ENCODE assay signal across 26 cellular contexts in the genomic region with DNA sequence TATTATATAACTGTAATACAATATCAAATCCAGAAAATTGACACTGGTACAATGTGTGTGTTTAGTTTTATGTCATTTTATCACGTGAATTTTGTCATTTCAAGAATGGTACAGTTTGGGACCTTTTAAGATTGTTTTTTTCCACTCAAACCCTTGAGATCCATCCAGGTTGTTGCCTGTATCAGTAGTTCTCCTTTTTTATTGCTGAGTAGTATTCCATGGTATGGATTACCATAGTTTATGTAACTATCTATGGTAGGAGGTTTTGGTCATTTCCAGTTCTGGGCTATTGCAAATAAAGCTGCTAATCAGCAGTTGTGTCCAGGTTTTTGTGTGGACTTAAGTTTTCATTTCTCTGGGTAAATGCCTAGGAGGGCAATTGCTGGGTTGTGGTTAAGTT. TPM values are rescaled to one million over a fixed set of nuclear protein-coding genes. Genes with fewer than 3 reads are reported as not detected.
DNase-seq lines count a peak whose midpoint lies in the region; ATAC-seq, FAIRE-seq and TF ChIP-seq lines count a peak whose summit lies in the region.
"Had no signal": no experiment of that assay in that cellular context is flagged by ENCODE, and none has a peak within 500 bp of the region (broad histone marks: within the 10 kb centered on the region; RNA-seq: fewer than 3 reads in every experiment).

No MANE protein-coding gene starts in this region.

- peaks cover 24 to 54% of the 10 kb centered on the region in 2 donors for H3K36me3 Mint-ChIP-seq in activated T-cell treated with anti-CD3 and anti-CD28 coated beads, Interleukin-2, amount 50 U/mL, for 72 hours (ENCODE audit: insufficient read depth in 2 of 2)
- peaks cover 53% of the 10 kb centered on the region for H3K36me3 Mint-ChIP-seq in natural killer cell treated with Interleukin-12 subunit alpha and Interleukin-12 subunit beta and Interleukin-15 and Interleukin-18, amount 100 ng/mL, for 72 hours

- H3K36me3 ChIP-seq in K562 (ENCODE audit: control insufficient read depth, insufficient read depth, low read length) = peaks cover 76% of the 10 kb centered on the region
- H3K36me3 ChIP-seq in tibial nerve = peaks cover 0 to 27% (median 0%) of the 10 kb centered on the region in 3 donors

- no peaks in the 10 kb centered on the region for H3K9me3 Mint-ChIP-seq in activated T-cell treated with anti-CD3 and anti-CD28 coated beads, Interleukin-2, amount 50 U/mL, for 72 hours
- H3K9me3 Mint-ChIP-seq in natural killer cell treated with Interleukin-12 subunit alpha and Interleukin-12 subunit beta and Interleukin-15 and Interleukin-18, amount 100 ng/mL, for 72 hours = no peaks in the 10 kb centered on the region
- H3K9me3 Mint-ChIP-seq: CD4-positive, alpha-beta T cell; CD8-positive, alpha-beta memory T cell; GM23338; H9; HFFc6 had no signal

- POLR2A ChIA-PET in K562 (lab: Yijun Ruan, JAX) = interaction anchor here (0.8 to 1.2 kb wide), 2 partner anchors 8 to 12 kb away, joined by 3 to 4 read pairs; no protein-coding TSS in a partner anchor

- no peaks in the 10 kb centered on the region for H3K27me3 Mint-ChIP-seq in activated T-cell treated with anti-CD3 and anti-CD28 coated beads, Interleukin-2, amount 50 U/mL, for 72 hours (ENCODE audit: low read depth)
- no peaks in the 10 kb centered on the region for H3K27me3 Mint-ChIP-seq in natural killer cell treated with Interleukin-12 subunit alpha and Interleukin-12 subunit beta and Interleukin-15 and Interleukin-18, amount 100 ng/mL, for 72 hours
- H3K27me3 Mint-ChIP-seq: CD4-positive, alpha-beta T cell; CD8-positive, alpha-beta memory T cell had no signal

- H3K79me2 ChIP-seq in K562 (ENCODE audit: control insufficient read depth, insufficient read depth, low read length) = peaks cover 46% of the 10 kb centered on the region

- TF ChIP-seq POLR2A in K562 (conservative IDR thresholded peaks at IDR 0.05) (no peak), tibial nerve (IDR thresholded peaks at IDR 0.05) (no peak)

- H3K4me3 ChIP-seq in K562 (no peak overlapping the region), tibial nerve (no peak overlapping the region)
- H3K4me3 ChIP-seq: A549; BLaER1 treated with 17β-estradiol and CSF1 and Interleukin-3, amounts not matched to agents 10 nM and 100 nM; GM23338 had no signal

- no peaks in the 10 kb centered on the region for H3K27me3 ChIP-seq in K562 (ENCODE audit: control insufficient read depth in 2 of 2, insufficient read depth in 2 of 2, low read length in 2 of 2)
- no peaks in the 10 kb centered on the region for H3K27me3 ChIP-seq in tibial nerve
- H3K27me3 ChIP-seq: BE2C; BLaER1 treated with 17β-estradiol and CSF1 and Interleukin-3, amounts not matched to agents 10 nM and 100 nM had no signal

- TF ChIP-seq RAD21 in K562 (CRISPR knock-in tag; conservative IDR thresholded peaks at IDR 0.05 in 1 of 2, IDR thresholded peaks at IDR 0.05 in 1 of 2) = no peak

- H3K4me2 ChIP-seq in K562 (ENCODE audit: insufficient read depth, low read length) = no peak overlapping the region
- H3K4me2 ChIP-seq: A549; BLaER1 treated with 17β-estradiol and CSF1 and Interleukin-3, amounts not matched to agents 10 nM and 100 nM; GM23338 had no signal

- intact Hi-C loops in K562 (cut with micrococcal nuclease) = no loop called here

- H3K4me1 ChIP-seq in K562 (replicated peaks in 1 of 2; ENCODE audit: control insufficient read depth in 2 of 2, insufficient read depth in 2 of 2, low read length in 2 of 2) (no peaks in the 10 kb centered on the region), tibial nerve (no peaks in the 10 kb centered on the region)
- H3K4me1 ChIP-seq: A549; BE2C; BLaER1 treated with 17β-estradiol and CSF1 and Interleukin-3, amounts not matched to agents 10 nM and 100 nM had no signal

- H3K9me3 ChIP-seq in K562 (replicated peaks; ENCODE audit: control insufficient read depth, insufficient read depth, low read depth, low read length) (no peaks in the 10 kb centered on the region), tibial nerve (no peaks in the 10 kb centered on the region)
- H3K9me3 ChIP-seq: A549, BE2C had no signal

- no peak for ATAC-seq in activated T-cell treated with anti-CD3 and anti-CD28 coated beads, Interleukin-2, amount 50 U/mL, for 72 hours (replicated peaks in 1 of 2)
- ATAC-seq in K562 (no peak), HG02885 (IDR thresholded peaks at IDR 0.05; ENCODE audit: poor library complexity, unreplicated experiment) (no peak)
- no peak for ATAC-seq in natural killer cell treated with Interleukin-12 subunit alpha and Interleukin-12 subunit beta and Interleukin-15 and Interleukin-18, amount 100 ng/mL, for 72 hours
- ATAC-seq: A549, GM23338, HCT116 had no signal

- no peak for DNase-seq in activated T-cell treated with anti-CD3 and anti-CD28 coated beads, Interleukin-2, amount 50 U/mL, for 72 hours
- no peak for DNase-seq in activated T-cell treated with anti-CD3 and anti-CD28 coated beads for 4 hours
- no peak for DNase-seq in K562 (ENCODE audit: extremely low read depth in 1 of 4, low spot score in 3 of 4)
- no peak for DNase-seq in natural killer cell treated with Interleukin-12 subunit alpha and Interleukin-12 subunit beta and Interleukin-15 and Interleukin-18, amount 100 ng/mL, for 72 hours (ENCODE audit: low spot score)
- DNase-seq in tibial nerve (ENCODE audit: low spot score in 2 of 2) = no peak
- DNase-seq: 8988T; ACHN; AML-193; BE2C; CD4-positive, alpha-beta T cell; CD8-positive, alpha-beta memory T cell; DMS 273 treated with DMSO at 0.1 percent for 48 hours; DMS79; EL; GDM1; H9; HFFc6 had no signal

- H3K27ac ChIP-seq in K562 (ENCODE audit: extremely low read depth, low read depth, low read length) (no peak overlapping the region), tibial nerve (no peak overlapping the region)
- H3K27ac ChIP-seq: A549; BLaER1 treated with 17β-estradiol and CSF1 and Interleukin-3, amounts not matched to agents 10 nM and 100 nM had no signal

- 46% methylated on average over 1 of the region's 1 CpG for WGBS in K562 (ENCODE audit: insufficient coverage, low coverage, missing lambda C conversion rate)
- 96 to 97% methylated on average over 1 of the region's 1 CpG for WGBS in tibial nerve, 2 donors

- H2AFZ ChIP-seq in K562 (ENCODE audit: low read depth, low read length) = no peak overlapping the region
- H2AFZ ChIP-seq: GM23338 had no signal

- TF ChIP-seq CTCF in K562 (IDR thresholded peaks at IDR 0.05 in 2 of 3, conservative IDR thresholded peaks at IDR 0.05 in 1 of 3; ENCODE audit: insufficient read depth in 2 of 3, low read depth in 1 of 3, low read length in 3 of 3) (no peak), tibial nerve (IDR thresholded peaks at IDR 0.05) (no peak)

- in situ Hi-C loops in K562 (cut with MboI) = no loop called here

- H3K4me1 Mint-ChIP-seq in activated T-cell treated with anti-CD3 and anti-CD28 coated beads, Interleukin-2, amount 50 U/mL, for 72 hours (ENCODE audit: low read depth) = peaks cover 60% of the 10 kb centered on the region
- H3K4me1 Mint-ChIP-seq in natural killer cell treated with Interleukin-12 subunit alpha and Interleukin-12 subunit beta and Interleukin-15 and Interleukin-18, amount 100 ng/mL, for 72 hours (ENCODE audit: low read depth in 2 of 2) = peaks cover 44 to 52% of the 10 kb centered on the region in 2 donors

- no peaks in the 10 kb centered on the region for H3K9me1 ChIP-seq in K562 (ENCODE audit: control insufficient read depth, insufficient read depth, low read length)

- CTCF ChIA-PET in K562 (lab: Yijun Ruan, JAX; ENCODE audit: low intra/inter-chr PET ratio) = no interaction called here

- BruUV-seq in K562 (replicated peaks; lab: Mats Ljungman, UMichigan) = no TSS peak

- TF ChIP-seq EP300 in K562 (IDR thresholded peaks at IDR 0.05; ENCODE audit: low read length) = no peak
- no peak for TF ChIP-seq EP300 in tibial nerve (IDR thresholded peaks at IDR 0.05)

- peak overlapping the region; percentile 70 for H3K27ac Mint-ChIP-seq in activated T-cell treated with anti-CD3 and anti-CD28 coated beads, Interleukin-2, amount 50 U/mL, for 72 hours
- H3K27ac Mint-ChIP-seq in natural killer cell treated with Interleukin-12 subunit alpha and Interleukin-12 subunit beta and Interleukin-15 and Interleukin-18, amount 100 ng/mL, for 72 hours = peak overlapping the region; percentile 17 to 66
- H3K27ac Mint-ChIP-seq: CD14-positive monocyte; CD4-positive, alpha-beta T cell; GM23338; H9; HFFc6 had no signal

- no peaks in the 10 kb centered on the region for H4K20me1 ChIP-seq in K562 (replicated peaks; ENCODE audit: control insufficient read depth, insufficient read depth, low read length)

- no peak overlapping the region for H3K9ac ChIP-seq in K562 (ENCODE audit: insufficient read depth in 1 of 2, low read depth in 2 of 2, low read length in 2 of 2)
- H3K9ac ChIP-seq: BLaER1 treated with 17β-estradiol and CSF1 and Interleukin-3, amounts not matched to agents 10 nM and 100 nM had no signal

- H3K4me3 Mint-ChIP-seq in activated T-cell treated with anti-CD3 and anti-CD28 coated beads, Interleukin-2, amount 50 U/mL, for 72 hours = no peak overlapping the region
- no peak overlapping the region for H3K4me3 Mint-ChIP-seq in natural killer cell treated with Interleukin-12 subunit alpha and Interleukin-12 subunit beta and Interleukin-15 and Interleukin-18, amount 100 ng/mL, for 72 hours
- H3K4me3 Mint-ChIP-seq: CD14-positive monocyte; CD4-positive, alpha-beta T cell; CD8-positive, alpha-beta memory T cell; GM23338; H9; HFFc6 had no signal

- no peak for FAIRE-seq in K562 (lab: Jason Lieb, UNC)
- FAIRE-seq: A549, D721Med, GM12891, GM18507 had no signal

RNA-seq across cellular contexts. Expression of gene EED, which starts 25.1 kb away (rescaled TPM):
- total RNA-seq in activated T-cell treated with anti-CD3 and anti-CD28 coated beads, Interleukin-2, amount 50 U/mL, for 72 hours = 10 to 100 TPM; 57.2 to 73.2 TPM
- total RNA-seq in K562 (2011; cell fraction: chromatin; rRNA removed; ENCODE audit: low replicate concordance) = 50.8 and 171 TPM in 2 replicates
- total RNA-seq in K562 (2011; cell fraction: nucleolus; rRNA removed) = 21.7 and 26.6 TPM in 2 replicates
- 72.6 and 106 TPM in 2 replicates for total RNA-seq in K562 (2011; cell fraction: nucleoplasm; rRNA removed)
- total RNA-seq in K562 (2014; rRNA removed) (33.0 and 34.4 TPM in 2 replicates), K562 (2014; rRNA removed; fragmentation: Illumina TruSeq; extraction: Trizol) (57.1 and 62.6 TPM in 2 replicates), K562 (2015; rRNA removed; fragmentation: Illumina TruSeq; extraction: Trizol) (51.5 and 55.1 TPM in 2 replicates), K562 (2021) (47.4 and 47.8 TPM in 2 replicates), tibial nerve (10 to 100 TPM; 13.3 to 18.4 (median 16.7) TPM)
- polyA plus RNA-seq in K562 (2011; rRNA removed) (61.6 and 99.5 TPM in 2 replicates), K562 (2014; fragmentation: Illumina TruSeq; extraction: Trizol) (41.9 and 43.1 TPM in 2 replicates), K562 (2014; fragmentation: Nextera tagmentation; extraction: Ambion mirVana) (100 to 1,000 TPM; 108 to 110 TPM), K562 (2014; rRNA removed) (47.3 and 48.0 TPM in 2 replicates)
- 16.1 and 24.9 TPM in 2 replicates for polyA plus RNA-seq in K562 (2011; cell fraction: cytosol; rRNA removed)
- polyA plus RNA-seq in K562 (2011; cell fraction: nucleus; rRNA removed) = 39.1 and 51.7 TPM in 2 replicates
- polyA plus RNA-seq in K562 (2012) = 32.5 and 74.9 TPM in 2 replicates
- polyA minus RNA-seq in K562 (2011; rRNA and poly(A)+ RNA removed) = 67.8 and 85.7 TPM in 2 replicates
- polyA minus RNA-seq in K562 (2011; cell fraction: cytosol; rRNA and poly(A)+ RNA removed) = 20.5 and 31.8 TPM in 2 replicates
- polyA minus RNA-seq in K562 (2011; cell fraction: nucleus; rRNA and poly(A)+ RNA removed) = 45.6 and 53.3 TPM in 2 replicates
- 100 to 1,000 TPM in 1 of 2 donors, 10 to 100 TPM in 1; 89.3 to 143 TPM for total RNA-seq in natural killer cell treated with Interleukin-12 subunit alpha and Interleukin-12 subunit beta and Interleukin-15 and Interleukin-18, amount 100 ng/mL, for 72 hours

RNA-seq across cellular contexts. Expression of gene HIKESHI, which starts 32.4 kb away (rescaled TPM):
- total RNA-seq in activated T-cell treated with anti-CD3 and anti-CD28 coated beads, Interleukin-2, amount 50 U/mL, for 72 hours = 10 to 100 TPM; 63.8 to 64.0 TPM
- 35.6 and 59.4 TPM in 2 replicates for total RNA-seq in K562 (2011; cell fraction: chromatin; rRNA removed; ENCODE audit: low replicate concordance)
- total RNA-seq in K562 (2011; cell fraction: nucleolus; rRNA removed) = 24.7 and 28.0 TPM in 2 replicates
- total RNA-seq in K562 (2011; cell fraction: nucleoplasm; rRNA removed) = 38.5 and 43.4 TPM in 2 replicates
- total RNA-seq in K562 (2014; rRNA removed) = 33.2 and 41.6 TPM in 2 replicates
- total RNA-seq in K562 (2014; rRNA removed; fragmentation: Illumina TruSeq; extraction: Trizol) = 56.9 and 62.7 TPM in 2 replicates
- 50.6 and 58.5 TPM in 2 replicates for total RNA-seq in K562 (2015; rRNA removed; fragmentation: Illumina TruSeq; extraction: Trizol)
- 44.5 and 50.3 TPM in 2 replicates for total RNA-seq in K562 (2021)
- 151 and 179 TPM in 2 replicates for polyA plus RNA-seq in K562 (2011; rRNA removed)
- polyA plus RNA-seq in K562 (2011; cell fraction: cytosol; rRNA removed) = 66.9 and 70.7 TPM in 2 replicates
- polyA plus RNA-seq in K562 (2011; cell fraction: nucleus; rRNA removed) = 126 and 221 TPM in 2 replicates
- 55.3 and 62.5 TPM in 2 replicates for polyA plus RNA-seq in K562 (2012)
- 54.2 and 55.5 TPM in 2 replicates for polyA plus RNA-seq in K562 (2014; fragmentation: Illumina TruSeq; extraction: Trizol)
- polyA plus RNA-seq in K562 (2014; fragmentation: Nextera tagmentation; extraction: Ambion mirVana) = 100 to 1,000 TPM; 183 to 196 TPM
- polyA plus RNA-seq in K562 (2014; rRNA removed) = 55.0 and 66.1 TPM in 2 replicates
- 58.4 and 60.5 TPM in 2 replicates for polyA minus RNA-seq in K562 (2011; rRNA and poly(A)+ RNA removed)
- 18.7 and 21.0 TPM in 2 replicates for polyA minus RNA-seq in K562 (2011; cell fraction: cytosol; rRNA and poly(A)+ RNA removed)
- 15.2 and 25.2 TPM in 2 replicates for polyA minus RNA-seq in K562 (2011; cell fraction: nucleus; rRNA and poly(A)+ RNA removed)
- total RNA-seq in natural killer cell treated with Interleukin-12 subunit alpha and Interleukin-12 subunit beta and Interleukin-15 and Interleukin-18, amount 100 ng/mL, for 72 hours = 10 to 100 TPM; 42.7 to 64.3 TPM
- total RNA-seq in tibial nerve = 10 to 100 TPM; 31.2 to 40.6 (median 33.4) TPM
